ENCODE assay signal across 7 cellular contexts in the genomic region with DNA sequence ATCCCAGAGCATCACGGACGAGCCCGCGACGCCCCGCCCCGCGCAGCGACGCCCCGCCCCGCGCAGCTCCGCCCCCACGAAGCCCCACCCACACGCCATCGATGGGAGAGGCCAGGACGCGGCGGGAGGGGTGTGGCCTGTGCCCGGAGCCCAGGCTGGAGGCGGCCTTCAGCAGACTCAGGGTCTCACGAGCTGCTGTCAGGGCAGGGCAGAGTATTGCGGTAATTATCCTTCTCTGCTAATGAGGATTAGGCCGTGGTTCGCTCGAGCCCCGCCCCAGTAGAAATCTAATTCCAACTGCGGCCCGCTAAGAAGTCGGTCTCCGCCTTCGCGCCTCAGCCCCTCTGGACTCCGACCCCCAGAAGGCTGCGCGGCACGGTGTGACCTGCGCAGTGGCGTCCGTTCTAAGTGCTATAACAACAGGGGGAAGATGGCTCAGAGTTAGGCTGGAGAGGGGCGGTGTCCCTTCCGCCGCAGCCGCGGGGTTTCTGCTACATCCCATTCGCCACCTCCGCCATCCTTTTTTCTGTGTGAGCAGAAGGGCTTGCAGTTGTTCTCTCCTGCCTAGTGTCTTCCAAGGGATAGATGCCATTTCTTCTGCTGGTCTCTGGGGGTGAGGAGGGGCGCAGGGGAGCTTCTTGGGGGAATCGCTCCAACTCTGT.
DNase-seq lines count a peak whose midpoint lies in the region; ATAC-seq and TF ChIP-seq lines count a peak whose summit lies in the region.

No MANE protein-coding gene starts in this region.

- DNase-seq in NCI-H2029 (lab: John Stamatoyannopoulos, UW): peak; percentile 93
- DNase-seq in T-helper 9 cell: peak; percentile 91
- peak; percentile 98 for DNase-seq in astrocyte of the spinal cord (ENCODE audit: low read depth, low spot score)
- peak; percentile 81 to 99 (median 95) for DNase-seq in hypothalamus (lab: John Stamatoyannopoulos, UW)
- peak; percentile 72 for DNase-seq in retinal pigment epithelial cell (ENCODE audit: low read depth)

- in situ Hi-C loops in astrocyte of the spinal cord (cut with HindIII; ENCODE audit: low sequenced_read_pairs): no loop called here

- peak; percentile 86 for ATAC-seq in GM18508 (IDR thresholded peaks at IDR 0.05; ENCODE audit: insufficient read depth, unreplicated experiment)
- peak; percentile 93 for ATAC-seq in HG02981 (IDR thresholded peaks at IDR 0.05; ENCODE audit: unreplicated experiment)

- TF ChIP-seq CTCF in astrocyte of the spinal cord (IDR thresholded peaks at IDR 0.05; ENCODE audit: low read depth, low read length) (no peak), retinal pigment epithelial cell (conservative IDR thresholded peaks at IDR 0.05; ENCODE audit: low read depth, low read length) (no peak)

- peak overlapping the region; percentile 75 for H3K4me3 ChIP-seq in astrocyte of the spinal cord (ENCODE audit: low read depth, low read length)
- peak overlapping the region; percentile 86 for H3K4me3 ChIP-seq in retinal pigment epithelial cell (ENCODE audit: low read length)

Comparison
In these comparisons a context has a peak if more than half of its experiments do, and no peak if none do; other contexts are left out.
1. Peak in every context shown above with its lines: DNase-seq, ATAC-seq and H3K4me3 ChIP-seq.